20 cellular contexts compared by ENCODE assay signal in the genomic region with DNA sequence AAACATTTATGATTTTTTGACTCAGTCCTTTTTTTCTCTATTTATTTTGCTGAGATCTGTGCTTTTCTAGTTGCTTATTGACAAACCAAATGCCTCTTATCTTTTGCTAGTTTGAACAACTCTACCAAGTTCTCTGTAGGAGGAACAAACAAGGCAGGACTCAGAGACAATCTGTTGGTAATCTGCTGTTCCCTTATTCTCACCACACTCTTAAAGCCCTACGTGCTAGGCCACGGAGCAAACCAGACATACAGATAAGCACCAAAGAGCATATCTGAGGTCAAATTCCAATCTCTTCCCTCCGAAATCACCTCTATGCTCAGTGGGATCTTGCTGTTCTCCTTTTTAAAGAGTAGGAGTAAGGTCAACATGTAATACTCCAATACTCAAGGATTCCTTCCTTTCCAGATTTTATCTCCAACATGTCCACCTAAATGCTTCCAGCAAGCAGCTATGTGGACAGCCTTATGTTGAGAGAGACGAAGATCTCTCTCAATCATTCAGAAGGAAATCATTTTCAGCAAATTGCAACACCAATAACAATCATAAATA. TPM values are rescaled to one million over a fixed set of nuclear protein-coding genes. Genes with fewer than 3 reads are reported as not detected.
DNase-seq lines count a peak whose midpoint lies in the region; ATAC-seq and TF ChIP-seq lines count a peak whose summit lies in the region.
"Had no signal": no experiment of that assay in that cellular context is flagged by ENCODE, and none has a peak within 500 bp of the region (broad histone marks: within the 10 kb centered on the region; RNA-seq: fewer than 3 reads in every experiment).

No MANE protein-coding gene starts in this region.

- no peak for DNase-seq in GM23248
- DNase-seq in body of pancreas, result no peak
- DNase-seq in left colon, result no peak
- DNase-seq in sigmoid colon, result no peak
- DNase-seq in H4 (ENCODE audit: low spot score), result no peak
- no peak for DNase-seq in cerebellum (ENCODE audit: low spot score)
- DNase-seq: activated CD4-positive, alpha-beta T cell treated with anti-CD3 and anti-CD28 coated beads, Interleukin-2, amount 50 U/mL, for 4 hours; activated naive CD4-positive, alpha-beta T cell; activated T-cell treated with anti-CD3 and anti-CD28 coated beads for 4 hours; CD8-positive, alpha-beta memory T cell; dermis blood vessel endothelial cell; DND-41; head of caudate nucleus; immature natural killer cell; mammary epithelial cell; NCI-H187; stimulated activated naive B cell treated with anti-CD40 and anti-IgM and Interleukin-4, amounts not matched to agents 10 μg/mL and 1 μg/mL and 100 μg/mL, for 72 hours had no signal

- TF ChIP-seq EP300 in sigmoid colon (IDR thresholded peaks at IDR 0.05), result no peak

- 38 to 48% methylated on average over 4 of the region's 4 CpGs for WGBS in GM23248 (ENCODE audit: low coverage in 1 of 2, low lambda C conversion rate in 2 of 2, missing lambda C conversion rate in 2 of 2), 2 experiments
- 14 to 22% methylated on average over 4 of the region's 4 CpGs for WGBS in body of pancreas, 2 donors
- WGBS in sigmoid colon, 2 donors, result 50 to 66% methylated on average over 4 of the region's 4 CpGs

- TF ChIP-seq POLR2A in body of pancreas (IDR thresholded peaks at IDR 0.05), result no peak
- no peak for TF ChIP-seq POLR2A in sigmoid colon (IDR thresholded peaks at IDR 0.05)

- peak overlapping the region; percentile 65 for H3K9ac ChIP-seq in GM23248

- H3K27me3 ChIP-seq in GM23248 (replicated peaks; ENCODE audit: insufficient read depth) (no peaks in the 10 kb centered on the region), body of pancreas (no peaks in the 10 kb centered on the region), sigmoid colon (no peaks in the 10 kb centered on the region)

- peak; percentile 43 for ATAC-seq in body of pancreas
- ATAC-seq in left colon, result peak; percentile 21
- no peak for ATAC-seq in HG02884 (IDR thresholded peaks at IDR 0.05; ENCODE audit: unreplicated experiment)
- no peak for ATAC-seq in HG03439 (IDR thresholded peaks at IDR 0.05; ENCODE audit: unreplicated experiment)
- ATAC-seq: GM23338; stimulated activated naive B cell treated with anti-CD40 and anti-IgM and Interleukin-4, amounts not matched to agents 10 μg/mL and 1 μg/mL and 100 μg/mL, for 72 hours had no signal

- intact Hi-C loops in body of pancreas (cut with DNase I), result no loop called here
- intact Hi-C loops in left colon (cut with DNase I, micrococcal nuclease), result no loop called here
- intact Hi-C loops in sigmoid colon (cut with DNase I), result no loop called here

- H3F3A ChIP-seq in GM23248 (ENCODE audit: insufficient read depth), result peaks cover 98% of the 10 kb centered on the region

- H3K4me1 ChIP-seq in GM23248 (ENCODE audit: insufficient read depth) (peaks cover 87% of the 10 kb centered on the region), body of pancreas (peaks cover 37% of the 10 kb centered on the region), sigmoid colon (peaks cover 2 to 69% (median 51%) of the 10 kb centered on the region in 4 donors)

- H4K20me1 ChIP-seq in GM23248 (ENCODE audit: insufficient read depth), result peaks cover 53% of the 10 kb centered on the region

- no peaks in the 10 kb centered on the region for H3K9me2 ChIP-seq in GM23248 (ENCODE audit: insufficient read depth)

- H3K27ac ChIP-seq in GM23248 (peak overlapping the region; percentile 68), body of pancreas (peak overlapping the region in 3 of 4 donors; percentile 23 to 45 (median 24)), sigmoid colon (peak overlapping the region; percentile 34 to 64 (median 55))

- H2AFZ ChIP-seq in GM23248, result no peak overlapping the region
- H2AFZ ChIP-seq: GM23338 had no signal

- H3K9me3 ChIP-seq in GM23248 (ENCODE audit: low read depth) (no peaks in the 10 kb centered on the region), body of pancreas (no peaks in the 10 kb centered on the region), sigmoid colon (no peaks in the 10 kb centered on the region)

- H3K36me3 ChIP-seq in GM23248 (ENCODE audit: low read depth), result peaks cover 99% of the 10 kb centered on the region
- H3K36me3 ChIP-seq in body of pancreas (replicated peaks in 1 of 2; ENCODE audit: insufficient read depth in 1 of 2, low read depth in 2 of 2), result no peaks in the 10 kb centered on the region
- H3K36me3 ChIP-seq in sigmoid colon, result peaks cover 11 to 100% (median 53%) of the 10 kb centered on the region in 4 donors

- H3K4me3 ChIP-seq in GM23248 (peak overlapping the region; percentile 37), body of pancreas (no peak overlapping the region), sigmoid colon (no peak overlapping the region)
- H3K4me3 ChIP-seq: GM23338 had no signal

- H3K4me2 ChIP-seq in GM23248 (ENCODE audit: unreplicated experiment), result peak overlapping the region; percentile 67
- H3K4me2 ChIP-seq: GM23338 had no signal

- no peak for TF ChIP-seq CTCF in body of pancreas (IDR thresholded peaks at IDR 0.05)
- TF ChIP-seq CTCF in sigmoid colon (IDR thresholded peaks at IDR 0.05), result no peak

- H3K79me2 ChIP-seq in GM23248 (ENCODE audit: insufficient read depth), result peaks cover 35% of the 10 kb centered on the region

- in situ Hi-C loops in GM23248 (cut with MboI), result no loop called here

RNA-seq across cellular contexts. Expression of a gene that starts 18.4 kb away (rescaled TPM):
- total RNA-seq in GM23248 (2014; rRNA removed; shearing (Covaris generic)), result 33,406 and 36,331 TPM in 2 replicates
- polyA plus RNA-seq in GM23248 (2016; fragmentation: Nextera tagmentation; extraction: Ambion mirVana), result 19,771 and 20,647 TPM in 2 replicates
- total RNA-seq in body of pancreas, result 10 to 100 TPM; 27.4 to 53.7 TPM
- 100 to 1,000 TPM in 1 of 2 donors, 10 to 100 TPM in 1; 43.4 to 216 TPM for total RNA-seq in left colon
- 1,000 to 10,000 TPM in 2 of 4 donors, 100 to 1,000 TPM in 2; 671 to 3,059 (median 1,333) TPM for total RNA-seq in sigmoid colon
- polyA plus RNA-seq in sigmoid colon, result 100 to 1,000 TPM in 1 of 3 donors, 10 to 100 TPM in 2; 13.6 to 140 (median 28.2) TPM
- 246 and 270 TPM in 2 replicates for total RNA-seq in H4 (2014; rRNA removed; shearing (Covaris generic))
- 262 TPM for total RNA-seq in cerebellum

Comparison
In these comparisons a context has a peak if more than half of its experiments do, and no peak if none do; other contexts are left out.
1. ATAC-seq: peak in body of pancreas (single experiment) and left colon (single experiment); none in HG02884 (single experiment) and HG03439 (single experiment).
2. RNA of a gene that starts 18.4 kb away (total RNA-seq): 33,406 to 36,331 TPM in GM23248; 671 to 3,059 TPM in sigmoid colon, 246 to 270 TPM in H4, 262 TPM in cerebellum (single experiment), 43.4 to 216 TPM in left colon and 27.4 to 53.7 TPM in body of pancreas; every median in the first group is over 10 times any median in the second.
3. Peak in every context shown above with its lines, with median percentiles within 50 percentile points of each other: H3K27ac ChIP-seq.